In genomic region chr9:91884153-91884552, GRCh38 we compare ENCODE assay signal across 25 cellular contexts.
DNase-seq lines count a peak whose midpoint lies in the region; ATAC-seq, FAIRE-seq and TF ChIP-seq lines count a peak whose summit lies in the region.
"Had no signal": no experiment of that assay in that cellular context is flagged by ENCODE, and none has a peak within 500 bp of the region (broad histone marks: within the 10 kb centered on the region; RNA-seq: fewer than 3 reads in every experiment).

No MANE protein-coding gene starts in this region.

- H3K4me3 Mint-ChIP-seq in GM23338, result no peak overlapping the region
- no peak overlapping the region for H3K4me3 Mint-ChIP-seq in nephron
- H3K4me3 Mint-ChIP-seq in effector memory CD8-positive, alpha-beta T cell, result no peak overlapping the region
- H3K4me3 Mint-ChIP-seq: B cell; CD8-positive, alpha-beta T cell had no signal

- no peaks in the 10 kb centered on the region for H3F3A ChIP-seq in GM23338 (replicated peaks; ENCODE audit: low read depth)

- H2BK120ac ChIP-seq in H1 (replicated peaks; ENCODE audit: low read depth, low read length), result no peak overlapping the region

- H3K36me3 ChIP-seq in GM23338 (ENCODE audit: insufficient read depth) (no peaks in the 10 kb centered on the region), H1 (ENCODE audit: control insufficient read depth in 2 of 4, insufficient read depth in 4 of 4, low read length in 3 of 4) (no peaks in the 10 kb centered on the region), upper lobe of right lung (no peaks in the 10 kb centered on the region)

- CTCF ChIA-PET in H1 (lab: Charles Lee; ENCODE audit: partially characterized antibody) (interaction anchor here (0.7 to 2.4 kb wide), 5 partner anchors 67 to 240 kb away, joined by 3 to 13 read pairs (median 3); no protein-coding TSS in a partner anchor), RWPE1 (lab: Yijun Ruan, JAX) (no interaction called here)

- H3K4me1 ChIP-seq in GM23338 (ENCODE audit: insufficient read depth) (peaks cover 35% of the 10 kb centered on the region), H1 (replicated peaks in 1 of 4; ENCODE audit: control insufficient read depth in 3 of 4, insufficient read depth in 4 of 4, low read length in 3 of 4) (peaks cover 4 to 20% (median 13%) of the 10 kb centered on the region in 4 experiments), upper lobe of right lung (no peaks in the 10 kb centered on the region)
- H3K4me1 ChIP-seq: Caco-2 had no signal

- peak overlapping the region; percentile 2 for H2BK20ac ChIP-seq in H1 (ENCODE audit: low read length)

- no peak overlapping the region for H2BK5ac ChIP-seq in H1 (ENCODE audit: low read depth, low read length)

- no peak overlapping the region for H3K56ac ChIP-seq in H1 (replicated peaks; ENCODE audit: insufficient read length, low read depth, low read length)

- intact Hi-C loops in upper lobe of right lung (cut with DNase I), result no loop called here

- ATAC-seq in GM23338, result no peak
- no peak for ATAC-seq in upper lobe of right lung
- ATAC-seq in effector memory CD8-positive, alpha-beta T cell (replicated peaks), result no peak
- ATAC-seq: CD8-positive, alpha-beta T cell; PC-3 had no signal

- H4K20me1 ChIP-seq in GM23338 (replicated peaks; ENCODE audit: insufficient read depth) (0 out of 2 replicates have a peak, but pooled peaks cover 2% of the 10 kb centered on the region), H1 (replicated peaks in 1 of 2; ENCODE audit: control insufficient read depth in 1 of 2, insufficient read depth in 2 of 2, low read length in 2 of 2) (peaks cover 4 to 8% of the 10 kb centered on the region in 2 experiments)

- peaks cover 3% of the 10 kb centered on the region; the same call in 1 of the 2 replicates for H3K23me2 ChIP-seq in H1 (ENCODE audit: low read depth, low read length)

- DNase-seq in GM23338 (ENCODE audit: low spot score) (no peak), H1 (ENCODE audit: low read depth in 1 of 2, low spot score in 2 of 2) (no peak), upper lobe of right lung (no peak), RWPE1 (ENCODE audit: low spot score) (no peak), RPMI8226 (no peak)
- no peak for DNase-seq in effector memory CD8-positive, alpha-beta T cell
- DNase-seq: Caco-2; CD8-positive, alpha-beta T cell; H7; KBM-7; MV-4-11; NCI-H1105 treated with DMSO at 0.1 percent for 48 hours; NCI-H146; NCI-H1930; NCI-H2107; NCI-H524 treated with DMSO at 0.1 percent for 48 hours; NCI-H774; NK-92 treated with Interleukin-12 subunit alpha and Interleukin-12 subunit beta, amount 100 ng/mL, for 24 hours; PC-3; SHP77 had no signal

- peak overlapping the region; percentile 35; the same call in 1 of the 2 replicates for H2BK12ac ChIP-seq in H1 (ENCODE audit: low read depth, low read length)

- no peak for TF ChIP-seq RAD21 in H1 (IDR thresholded peaks at IDR 0.05 in 1 of 2, conservative IDR thresholded peaks at IDR 0.05 in 1 of 2; ENCODE audit: low read depth in 2 of 2, low read length in 2 of 2)

- H3K9me3 Mint-ChIP-seq in GM23338 (no peaks in the 10 kb centered on the region), nephron (no peaks in the 10 kb centered on the region)
- H3K9me3 Mint-ChIP-seq in effector memory CD8-positive, alpha-beta T cell, result no peaks in the 10 kb centered on the region
- H3K9me3 Mint-ChIP-seq: CD8-positive, alpha-beta T cell had no signal

- H3K9me3 ChIP-seq in H1 (ENCODE audit: insufficient read depth in 2 of 2, low read depth in 1 of 2, low read length in 1 of 2) (no peaks in the 10 kb centered on the region), upper lobe of right lung (no peaks in the 10 kb centered on the region)
- H3K9me3 ChIP-seq: Caco-2 had no signal

- 0 out of 2 replicates have a peak, but pooled peaks cover 6% of the 10 kb centered on the region for H3K9me2 ChIP-seq in GM23338 (ENCODE audit: insufficient read depth)

- peaks cover 37% of the 10 kb centered on the region for H3K4me1 Mint-ChIP-seq in GM23338
- H3K4me1 Mint-ChIP-seq in nephron, result peaks cover 48% of the 10 kb centered on the region
- peaks cover 0 to 5% of the 10 kb centered on the region in 2 donors for H3K4me1 Mint-ChIP-seq in effector memory CD8-positive, alpha-beta T cell (ENCODE audit: low read depth in 2 of 2)
- H3K4me1 Mint-ChIP-seq: B cell had no signal

- 55% methylated on average over 1 of the region's 1 CpG; no CpG with 5 or more reads in 1 of the 2 experiments for WGBS in H1 (ENCODE audit: extremely low coverage in 1 of 2, insufficient coverage in 1 of 2, insufficient read length in 1 of 2, insufficient replicate concordance in 2 of 2, low coverage in 1 of 2, low lambda C conversion rate in 2 of 2, missing lambda C conversion rate in 1 of 2), 2 experiments

- H3K27ac Mint-ChIP-seq in GM23338, result no peak overlapping the region
- peak overlapping the region in 2 of 3 experiments; percentile 86 to 95 for H3K27ac Mint-ChIP-seq in nephron
- H3K27ac Mint-ChIP-seq in effector memory CD8-positive, alpha-beta T cell, result no peak overlapping the region
- H3K27ac Mint-ChIP-seq: B cell; CD8-positive, alpha-beta T cell had no signal

- POLR2A ChIA-PET in H1 (lab: Charles Lee; ENCODE audit: partially characterized antibody), result no interaction called here
- POLR2A ChIA-PET in RWPE1 (lab: Yijun Ruan, JAX; ENCODE audit: low non-redundant PET), result no interaction called here

- no peak overlapping the region for H4K91ac ChIP-seq in H1 (replicated peaks; ENCODE audit: insufficient read length, low read length)

- no peak for FAIRE-seq in H1 (lab: Jason Lieb, UNC)
- FAIRE-seq: G401.6, HepG2 had no signal

- H3K4me2 ChIP-seq in GM23338 (peak overlapping the region; percentile 40; the same call in 1 of the 2 replicates), H1 (ENCODE audit: insufficient read depth in 1 of 2, low read depth in 2 of 2, low read length in 2 of 2) (no peak overlapping the region)

- H3K36me3 Mint-ChIP-seq in GM23338 (ENCODE audit: low read depth) (peaks cover 8% of the 10 kb centered on the region), nephron (ENCODE audit: low read depth) (peaks cover 30% of the 10 kb centered on the region)
- H3K36me3 Mint-ChIP-seq in effector memory CD8-positive, alpha-beta T cell (ENCODE audit: insufficient read depth), result no peaks in the 10 kb centered on the region
- H3K36me3 Mint-ChIP-seq: CD8-positive, alpha-beta T cell had no signal

- no peak overlapping the region for H4K5ac ChIP-seq in H1 (ENCODE audit: insufficient read length, low read depth, low read length)

- H3K18ac ChIP-seq in H1 (ENCODE audit: extremely low read depth, low read length), result no peak overlapping the region

- no peak overlapping the region for H3K4ac ChIP-seq in H1 (replicated peaks; ENCODE audit: insufficient read length, low read depth, low read length)

- no peak for TF ChIP-seq EP300 in H1 (IDR thresholded peaks at IDR 0.05; ENCODE audit: borderline replicate concordance in 1 of 2, low read depth in 2 of 2, low read length in 2 of 2)

- no peaks in the 10 kb centered on the region for H3K79me1 ChIP-seq in H1 (ENCODE audit: low read depth, low read length)

- no peak overlapping the region for H3K9ac ChIP-seq in H1 (replicated peaks in 1 of 4; ENCODE audit: extremely low read depth in 1 of 4, low read depth in 3 of 4, low read length in 3 of 4)

- no peak overlapping the region for H3K4me3 ChIP-seq in GM23338
- H3K4me3 ChIP-seq in H1 (ENCODE audit: extremely low read depth in 1 of 4, insufficient read depth in 2 of 4, low read depth in 3 of 4, low read length in 4 of 4), result no peak overlapping the region
- no peak overlapping the region for H3K4me3 ChIP-seq in upper lobe of right lung

- H3K14ac ChIP-seq in H1 (ENCODE audit: insufficient read length), result no peak overlapping the region

- H3K79me2 ChIP-seq in GM23338 (replicated peaks; ENCODE audit: insufficient read depth) (no peaks in the 10 kb centered on the region; the same call in 1 of the 2 replicates), H1 (ENCODE audit: control insufficient read depth in 1 of 2, insufficient read depth in 2 of 2, low read length in 2 of 2) (no peaks in the 10 kb centered on the region)

- H3K27me3 ChIP-seq in GM23338 (ENCODE audit: insufficient read depth), result peaks cover 29% of the 10 kb centered on the region
- H3K27me3 ChIP-seq in H1 (replicated peaks in 1 of 4; ENCODE audit: control insufficient read depth in 3 of 4, extremely low read depth in 1 of 4, insufficient read depth in 3 of 4, low read length in 3 of 4), result peaks cover 22 to 36% (median 26%) of the 10 kb centered on the region in 4 experiments
- no peaks in the 10 kb centered on the region for H3K27me3 ChIP-seq in upper lobe of right lung

- H2AK5ac ChIP-seq in H1 (ENCODE audit: low read depth, low read length), result no peak overlapping the region

- H3K27ac ChIP-seq in GM23338 (ENCODE audit: low read depth), result no peak overlapping the region
- no peak overlapping the region for H3K27ac ChIP-seq in H1 (ENCODE audit: low read depth, low read length)
- H3K27ac ChIP-seq in upper lobe of right lung, result peak overlapping the region; percentile 6
- H3K27ac ChIP-seq in RWPE1, result no peak overlapping the region
- H3K27ac ChIP-seq: C4-2B had no signal

- no peak overlapping the region for H3K23ac ChIP-seq in H1 (ENCODE audit: insufficient read length)

- H2BK15ac ChIP-seq in H1 (ENCODE audit: low read length), result no peak overlapping the region

- TF ChIP-seq CTCF in GM23338 (conservative IDR thresholded peaks at IDR 0.05; ENCODE audit: low read depth in 2 of 2) (no peak), H1 (IDR thresholded peaks at IDR 0.05; ENCODE audit: control extremely low read depth in 1 of 3, insufficient read depth in 1 of 3, low read depth in 1 of 3, low read length in 3 of 3) (no peak), nephron (IDR thresholded peaks at IDR 0.05; ENCODE audit: unreplicated experiment in 3 of 3) (no peak), upper lobe of right lung (IDR thresholded peaks at IDR 0.05) (no peak), RWPE1 (conservative IDR thresholded peaks at IDR 0.05; ENCODE audit: low read depth) (no peak)

- H3K27me3 Mint-ChIP-seq in GM23338 (ENCODE audit: insufficient read depth, low read depth, poor library complexity) (peaks cover 40% of the 10 kb centered on the region), nephron (ENCODE audit: low read depth) (peaks cover 27% of the 10 kb centered on the region)
- peaks cover 15 to 20% of the 10 kb centered on the region in 2 donors for H3K27me3 Mint-ChIP-seq in effector memory CD8-positive, alpha-beta T cell

- TF ChIP-seq POLR2A in H1 (IDR thresholded peaks at IDR 0.05; ENCODE audit: control extremely low read depth in 1 of 2, low read depth in 2 of 2, low read length in 2 of 2), result no peak

- no peak overlapping the region for H4K8ac ChIP-seq in H1 (ENCODE audit: extremely low read depth, insufficient read depth, low read length)

- H2AFZ ChIP-seq in GM23338, result no peak overlapping the region
- H2AFZ ChIP-seq in H1 (ENCODE audit: low read length), result no peak overlapping the region

TF ChIP-seq in GM23338, 12 proteins besides CTCF, POLR2A, EP300 and RAD21 (continues in another document):
- no peak for TF ChIP-seq JUNB (IDR thresholded peaks at IDR 0.05; ENCODE audit: unreplicated experiment)
- TF ChIP-seq POLR2AphosphoS5 (IDR thresholded peaks at IDR 0.05; ENCODE audit: low read depth), result no peak
- no peak for TF ChIP-seq EZH2 (IDR thresholded peaks at IDR 0.05; ENCODE audit: low read depth, unreplicated experiment)

TF ChIP-seq in H1, 55 proteins besides CTCF, POLR2A, EP300 and RAD21 (continues in another document):
- TF ChIP-seq POLR2AphosphoS5 (IDR thresholded peaks at IDR 0.05; ENCODE audit: low read depth, low read length), result no peak
- TF ChIP-seq CHD2 (IDR thresholded peaks at IDR 0.05; ENCODE audit: low read length), result no peak
- no peak for TF ChIP-seq RXRA (IDR thresholded peaks at IDR 0.05; ENCODE audit: insufficient read depth, low read depth, low read length)

Comparison
In these comparisons a context has a peak if more than half of its experiments do, and no peak if none do; other contexts are left out.
1. H3K27ac Mint-ChIP-seq: peak in nephron (2 of 3); none in GM23338 (single experiment) and effector memory CD8-positive, alpha-beta T cell (0 of 2).